ENCODE assay signal across 14 cellular contexts in the genomic region with DNA sequence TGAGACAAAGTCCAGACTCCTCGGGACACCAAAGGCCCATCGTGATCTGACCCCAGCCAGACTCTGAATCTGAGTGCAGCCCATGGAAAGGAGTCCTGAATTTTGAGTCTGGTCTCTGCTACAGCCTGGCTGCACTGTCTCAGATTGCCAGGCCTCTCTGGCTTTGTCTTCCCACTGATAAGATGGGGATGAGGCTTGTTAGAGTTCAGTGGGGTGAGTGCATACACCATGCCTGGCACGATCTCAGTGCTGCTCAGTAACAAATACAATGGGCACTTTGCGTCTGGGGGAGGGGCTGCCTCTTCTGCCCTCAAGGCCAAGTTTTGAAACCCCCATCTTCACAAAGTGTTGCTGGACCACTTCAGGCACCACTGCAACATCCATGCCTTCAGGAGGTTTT. TPM values are rescaled to one million over a fixed set of nuclear protein-coding genes. Genes with fewer than 3 reads are reported as not detected.
DNase-seq lines count a peak whose midpoint lies in the region; TF ChIP-seq lines count a peak whose summit lies in the region.
"Had no signal": no experiment of that assay in that cellular context is flagged by ENCODE, and none has a peak within 500 bp of the region (broad histone marks: within the 10 kb centered on the region; RNA-seq: fewer than 3 reads in every experiment).

No MANE protein-coding gene starts in this region.

- TF ChIP-seq CTCF in esophagus muscularis mucosa (IDR thresholded peaks at IDR 0.05), result no peak
- TF ChIP-seq CTCF in type B pancreatic cell (conservative IDR thresholded peaks at IDR 0.05), result no peak

- peak overlapping the region; percentile 88 for H3K27ac Mint-ChIP-seq in type B pancreatic cell
- H3K27ac Mint-ChIP-seq: activated T-cell treated with anti-CD3 and anti-CD28 coated beads, Interleukin-2, amount 50 U/mL, for 24 hours had no signal

- no peaks in the 10 kb centered on the region for H3K27me3 ChIP-seq in esophagus muscularis mucosa
- H3K27me3 ChIP-seq in muscle layer of colon (ENCODE audit: control insufficient read depth in 1 of 2, insufficient read depth in 2 of 2, low read length in 2 of 2), result no peaks in the 10 kb centered on the region
- H3K27me3 ChIP-seq: SJSA1 had no signal

- 35% methylated on average over 2 of the region's 4 CpGs for WGBS in esophagus muscularis mucosa

- no peak overlapping the region for H3K4me3 Mint-ChIP-seq in type B pancreatic cell
- H3K4me3 Mint-ChIP-seq: activated T-cell treated with anti-CD3 and anti-CD28 coated beads, Interleukin-2, amount 50 U/mL, for 24 hours had no signal

- H3K9ac ChIP-seq in muscle layer of colon (ENCODE audit: low read length), result peak overlapping the region; percentile 18

- no peaks in the 10 kb centered on the region for H3K27me3 Mint-ChIP-seq in type B pancreatic cell
- H3K27me3 Mint-ChIP-seq: activated T-cell treated with anti-CD3 and anti-CD28 coated beads, Interleukin-2, amount 50 U/mL, for 24 hours had no signal

- DNase-seq in SK-N-DZ (ENCODE audit: low spot score) (peak; percentile 35), esophagus muscularis mucosa (ENCODE audit: extremely low spot score) (no peak), type B pancreatic cell (ENCODE audit: extremely low spot score, unreplicated experiment) (no peak), foreskin melanocyte (no peak), NCI-H524 (lab: John Stamatoyannopoulos, UW) (no peak), NCI-H2227 treated with DMSO at 0.1 percent for 48 hours (lab: John Stamatoyannopoulos, UW) (no peak)
- DNase-seq: activated CD4-positive, alpha-beta T cell treated with anti-CD3 and anti-CD28 coated beads, Interleukin-2, amount 50 U/mL, for 1 hour; activated T-cell treated with anti-CD3 and anti-CD28 coated beads, Interleukin-2, amount 50 U/mL, for 24 hours; KG1; NCI-H1105; NK-92 treated with Interleukin-12 subunit alpha and Interleukin-12 subunit beta, amount 100 ng/mL, for 24 hours; posterior cingulate gyrus had no signal

- intact Hi-C loops in esophagus muscularis mucosa (cut with DNase I), result no loop called here

- H3K9me3 Mint-ChIP-seq in type B pancreatic cell, result peaks cover 11% of the 10 kb centered on the region

- H3K4me1 Mint-ChIP-seq in type B pancreatic cell (ENCODE audit: unreplicated experiment), result peaks cover 63% of the 10 kb centered on the region

- TF ChIP-seq POLR2A in esophagus muscularis mucosa (IDR thresholded peaks at IDR 0.05; ENCODE audit: low read depth), result no peak

- H3K9me3 ChIP-seq in esophagus muscularis mucosa (peaks cover 0 to 8% (median 3%) of the 10 kb centered on the region in 4 donors), muscle layer of colon (ENCODE audit: low read length) (no peaks in the 10 kb centered on the region)

- H3K36me3 ChIP-seq in esophagus muscularis mucosa, result no peaks in the 10 kb centered on the region
- H3K36me3 ChIP-seq in muscle layer of colon (ENCODE audit: insufficient read depth, low read length), result no peaks in the 10 kb centered on the region
- H3K36me3 ChIP-seq: SJSA1 had no signal

- H3K36me3 Mint-ChIP-seq in type B pancreatic cell, result peaks cover 5% of the 10 kb centered on the region

- no peak overlapping the region for H3K4me3 ChIP-seq in esophagus muscularis mucosa
- H3K4me3 ChIP-seq in muscle layer of colon (ENCODE audit: low read depth in 1 of 2, low read length in 2 of 2), result no peak overlapping the region
- H3K4me3 ChIP-seq: SJSA1 had no signal

- peaks cover 84 to 92% (median 88%) of the 10 kb centered on the region in 4 donors for H3K4me1 ChIP-seq in esophagus muscularis mucosa
- peaks cover 93% of the 10 kb centered on the region for H3K4me1 ChIP-seq in muscle layer of colon (ENCODE audit: insufficient read depth, low read length)
- H3K4me1 ChIP-seq: SJSA1 had no signal

- peak overlapping the region; percentile 81 to 91 (median 90) for H3K27ac ChIP-seq in esophagus muscularis mucosa (replicated peaks in 1 of 4)
- peak overlapping the region; percentile 75 for H3K27ac ChIP-seq in muscle layer of colon (ENCODE audit: low read depth, low read length)
- H3K27ac ChIP-seq: SJSA1 had no signal

- TF ChIP-seq EP300 in esophagus muscularis mucosa (IDR thresholded peaks at IDR 0.05), result no peak

RNA-seq across cellular contexts. Expression of gene PPARGC1B, which starts 49.0 kb away (rescaled TPM):
- polyA plus RNA-seq in SK-N-DZ (2014; cell fraction: cytosol; rRNA removed), result 0.85 and 1.2 TPM in 2 replicates
- 1.4 and 3.0 TPM in 2 replicates for polyA plus RNA-seq in SK-N-DZ (2014; cell fraction: nucleus; rRNA removed)
- total RNA-seq in esophagus muscularis mucosa (10 to 100 TPM in 2 of 4 donors, 1 to 10 TPM in 2; 5.1 to 14.0 (median 9.7) TPM), type B pancreatic cell (ENCODE audit: low replicate concordance) (5.4 and 8.5 TPM in 2 replicates)
